26 cellular contexts compared by ENCODE assay signal in the genomic region with DNA sequence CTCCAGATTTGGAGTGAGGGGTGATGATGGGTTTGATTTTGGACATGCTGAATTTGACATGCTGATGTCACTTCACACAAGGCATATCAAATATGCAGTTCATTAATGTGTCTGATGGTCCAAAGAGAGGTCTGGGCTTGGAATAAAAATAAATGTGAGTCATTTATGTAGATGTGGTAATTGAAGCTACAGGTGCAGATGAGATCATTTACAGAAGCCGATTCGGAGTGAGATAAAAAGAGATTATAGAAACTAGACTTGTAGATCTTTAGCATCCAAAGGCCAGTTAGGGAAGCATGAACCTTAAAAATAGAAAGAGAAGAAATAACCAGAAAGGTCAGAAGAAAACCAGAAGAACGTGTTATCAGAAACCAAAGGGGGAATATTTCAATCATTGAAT.
"Had no signal": no experiment of that assay in that cellular context is flagged by ENCODE, and none has a peak within 500 bp of the region (broad histone marks: within the 10 kb centered on the region; RNA-seq: fewer than 3 reads in every experiment).

No MANE protein-coding gene starts in this region.

- H3K36me3 Mint-ChIP-seq: immature natural killer cell; mesothelial cell of epicardium; naive thymus-derived CD4-positive, alpha-beta T cell; natural killer cell treated with Interleukin-12 subunit alpha and Interleukin-12 subunit beta and Interleukin-15 and Interleukin-18, amount 100 ng/mL, for 72 hours; stimulated activated naive B cell treated with anti-CD40 and anti-IgM and Interleukin-4, amounts not matched to agents 10 μg/mL and 1 μg/mL and 100 μg/mL, for 72 hours had no signal

- H3K27ac ChIP-seq: left lung, ovary, right atrium auricular region, skin epidermis, stomach, testis, thyroid gland, transverse colon, upper lobe of right lung had no signal

- H3K36me3 ChIP-seq: left lung, ovary, right atrium auricular region, stomach, thyroid gland, transverse colon, upper lobe of right lung had no signal

- H3K9me3 ChIP-seq: left lung, ovary, right atrium auricular region, stomach, testis, thyroid gland, transverse colon, upper lobe of right lung had no signal

- H3K4me3 Mint-ChIP-seq: immature natural killer cell; mesothelial cell of epicardium; naive thymus-derived CD4-positive, alpha-beta T cell; natural killer cell treated with Interleukin-12 subunit alpha and Interleukin-12 subunit beta and Interleukin-15 and Interleukin-18, amount 100 ng/mL, for 72 hours; stimulated activated naive B cell treated with anti-CD40 and anti-IgM and Interleukin-4, amounts not matched to agents 10 μg/mL and 1 μg/mL and 100 μg/mL, for 72 hours had no signal

- H3K4me3 ChIP-seq: left lung, lung, ovary, right atrium auricular region, skin epidermis, stomach, testis, thyroid gland, transverse colon, upper lobe of right lung had no signal

- H3K27me3 Mint-ChIP-seq: naive thymus-derived CD4-positive, alpha-beta T cell; natural killer cell treated with Interleukin-12 subunit alpha and Interleukin-12 subunit beta and Interleukin-15 and Interleukin-18, amount 100 ng/mL, for 72 hours; progenitor cell of endocrine pancreas; stimulated activated naive B cell treated with anti-CD40 and anti-IgM and Interleukin-4, amounts not matched to agents 10 μg/mL and 1 μg/mL and 100 μg/mL, for 72 hours had no signal

- H3K27me3 ChIP-seq: left lung, ovary, right atrium auricular region, stomach, testis, thyroid gland, transverse colon, upper lobe of right lung had no signal

- H3K4me1 ChIP-seq: left lung, right atrium auricular region, stomach, testis, thyroid gland, transverse colon, upper lobe of right lung had no signal

- ATAC-seq: left colon; left lung; naive thymus-derived CD4-positive, alpha-beta T cell; natural killer cell treated with Interleukin-12 subunit alpha and Interleukin-12 subunit beta and Interleukin-15 and Interleukin-18, amount 100 ng/mL, for 72 hours; sciatic nerve; stimulated activated naive B cell treated with anti-CD40 and anti-IgM and Interleukin-4, amounts not matched to agents 10 μg/mL and 1 μg/mL and 100 μg/mL, for 72 hours; stimulated activated naive CD8-positive, alpha-beta T cell treated with anti-CD3 and anti-CD28 coated beads, Interleukin-15, Interleukin-2, amounts not matched to agents 100 U/mL and 50 U/mL, for 24 hours; upper lobe of right lung had no signal

- H3K27ac Mint-ChIP-seq: immature natural killer cell; mesothelial cell of epicardium; naive thymus-derived CD4-positive, alpha-beta T cell; natural killer cell treated with Interleukin-12 subunit alpha and Interleukin-12 subunit beta and Interleukin-15 and Interleukin-18, amount 100 ng/mL, for 72 hours; progenitor cell of endocrine pancreas; stimulated activated naive B cell treated with anti-CD40 and anti-IgM and Interleukin-4, amounts not matched to agents 10 μg/mL and 1 μg/mL and 100 μg/mL, for 72 hours had no signal

- H3K4me1 Mint-ChIP-seq: immature natural killer cell; mesothelial cell of epicardium; naive thymus-derived CD4-positive, alpha-beta T cell; stimulated activated naive B cell treated with anti-CD40 and anti-IgM and Interleukin-4, amounts not matched to agents 10 μg/mL and 1 μg/mL and 100 μg/mL, for 72 hours had no signal

- DNase-seq: hypothalamus; immature natural killer cell; kidney; left colon; left lung; mesendoderm; naive thymus-derived CD4-positive, alpha-beta T cell; ovary; stimulated activated CD4-positive, alpha-beta T cell treated with anti-CD3 and anti-CD28 coated beads, Interleukin-12 subunit alpha, Interleukin-12 subunit beta, amount 100 ng/mL, for 4 hours; stimulated activated CD4-positive, alpha-beta T cell treated with anti-CD3 and anti-CD28 coated beads, Interleukin-15, amount 100 ng/mL, for 24 hours; stimulated activated CD4-positive, alpha-beta T cell treated with anti-CD3 and anti-CD28 coated beads, Interleukin-2, amount 100 ng/mL, for 24 hours; stimulated activated CD4-positive, alpha-beta T cell treated with anti-CD3 and anti-CD28 coated beads, Interleukin-4, amount 100 ng/mL, for 1 hour; stimulated activated naive B cell treated with anti-CD40 and anti-IgM and Interleukin-4, amounts not matched to agents 10 μg/mL and 1 μg/mL and 100 μg/mL, for 72 hours; stimulated activated naive CD8-positive, alpha-beta T cell treated with anti-CD3 and anti-CD28 coated beads, Interleukin-15, Interleukin-2, amounts not matched to agents 100 U/mL and 50 U/mL, for 24 hours; stomach; testis; thyroid gland; transverse colon; upper lobe of right lung had no signal
